8 cellular contexts compared by ENCODE assay signal in genomic region chr14:67837011-67837624, GRCh38. TPM values are rescaled to one million over a fixed set of nuclear protein-coding genes. Genes with fewer than 3 reads are reported as not detected.
DNase-seq lines count a peak whose midpoint lies in the region; ATAC-seq and TF ChIP-seq lines count a peak whose summit lies in the region.

No MANE protein-coding gene starts in this region.

- no peak overlapping the region for H3K27ac ChIP-seq in OCI-LY7 (ENCODE audit: low read depth, low read length, poor library complexity, severe bottlenecking)

- intact Hi-C loops in OCI-LY7 (cut with micrococcal nuclease; ENCODE audit: unreplicated experiment), result loop anchor here (5.0 to 10.0 kb wide), 2 partner anchors 105 to 988 kb away; no protein-coding TSS in a partner anchor

- peak; percentile 90 for TF ChIP-seq CTCF in OCI-LY7 (conservative IDR thresholded peaks at IDR 0.05; ENCODE audit: low read length)

- H3K79me2 ChIP-seq in OCI-LY7 (ENCODE audit: insufficient read depth, low read depth, low read length), result no peaks in the 10 kb centered on the region

- no peaks in the 10 kb centered on the region for H3K9me2 ChIP-seq in OCI-LY7 (ENCODE audit: insufficient read depth, low read length)

- no TSS peak for BruUV-seq in OCI-LY7 (replicated peaks; lab: Mats Ljungman, UMichigan)

- no peaks in the 10 kb centered on the region for H3K9me3 ChIP-seq in OCI-LY7 (ENCODE audit: low read length)

- H3K36me3 ChIP-seq in OCI-LY7 (ENCODE audit: insufficient read depth, low read length), result peaks cover 33% of the 10 kb centered on the region

- H3K4me3 ChIP-seq in OCI-LY7 (ENCODE audit: low read depth, low read length, poor library complexity, severe bottlenecking), result no peak overlapping the region

- H2AFZ ChIP-seq in OCI-LY7 (ENCODE audit: low read length), result no peak overlapping the region

- H4K20me1 ChIP-seq in OCI-LY7 (ENCODE audit: insufficient read depth, low read length), result no peaks in the 10 kb centered on the region

- no peak for ATAC-seq in GM19324 (IDR thresholded peaks at IDR 0.05; ENCODE audit: low FRiP score, unreplicated experiment)
- ATAC-seq in HG02588 (IDR thresholded peaks at IDR 0.05; ENCODE audit: unreplicated experiment), result no peak

- CTCF ChIA-PET in OCI-LY7 (lab: Charles Lee; ENCODE audit: unreplicated experiment), result no interaction called here

- POLR2A ChIA-PET in OCI-LY7 (lab: Charles Lee), result interaction anchor here (0.7 to 1.0 kb wide), 2 partner anchors 12 to 39 kb away, joined by 3 read pairs; no protein-coding TSS in a partner anchor

- H3K4me1 ChIP-seq in OCI-LY7 (ENCODE audit: insufficient read depth, low read length, poor library complexity, severe bottlenecking), result no peaks in the 10 kb centered on the region

- DNase-seq in DMS79 treated with DMSO at 0.1 percent for 48 hours (lab: John Stamatoyannopoulos, UW) (peak; percentile 43), HS-27A (ENCODE audit: low read depth) (peak; percentile 24), OCI-LY7 (ENCODE audit: low spot score) (peak; percentile 79), amniotic epithelial cell (ENCODE audit: low read depth) (peak; percentile 87), iPS-NIHi11 (ENCODE audit: low spot score) (peak; percentile 26)
- peak; percentile 30 for DNase-seq in stimulated activated CD8-positive, alpha-beta memory T cell treated with anti-CD3 and anti-CD28 coated beads, Interleukin-12 subunit alpha, Interleukin-12 subunit beta, amount 100 ng/mL, for 1 hour (ENCODE audit: low read depth)

- H3K4me2 ChIP-seq in OCI-LY7 (ENCODE audit: low read length), result no peak overlapping the region

RNA-seq across cellular contexts. Expression of gene RAD51B, which starts 17.5 kb away (rescaled TPM):
- 41.4 and 48.2 TPM in 2 replicates for total RNA-seq in OCI-LY7 (2014; rRNA removed; shearing (Covaris generic))
- total RNA-seq in OCI-LY7 (2022), result 72.8 and 89.9 TPM in 2 replicates

RNA-seq across cellular contexts. Expression of gene ZFYVE26, which starts 20.7 kb away (rescaled TPM):
- 12.0 and 16.3 TPM in 2 replicates for total RNA-seq in OCI-LY7 (2014; rRNA removed; shearing (Covaris generic))
- total RNA-seq in OCI-LY7 (2022), result 22.8 and 25.9 TPM in 2 replicates

Comparison
In these comparisons a context has a peak if more than half of its experiments do, and no peak if none do; other contexts are left out.
1. DNase-seq: peak in every context shown above with its lines; median percentile 87 in amniotic epithelial cell; 79 in OCI-LY7; 43 in DMS79 treated with DMSO at 0.1 percent for 48 hours; 30 in stimulated activated CD8-positive, alpha-beta memory T cell treated with anti-CD3 and anti-CD28 coated beads, Interleukin-12 subunit alpha, Interleukin-12 subunit beta, amount 100 ng/mL, for 1 hour; 26 in iPS-NIHi11; 24 in HS-27A.